17 cellular contexts compared by ENCODE assay signal in genomic region chr11:132423266-132423665, GRCh38.
"Had no signal": no experiment of that assay in that cellular context is flagged by ENCODE, and none has a peak within 500 bp of the region (broad histone marks: within the 10 kb centered on the region; RNA-seq: fewer than 3 reads in every experiment).

No MANE protein-coding gene starts in this region.

- DNase-seq: activated CD4-positive, alpha-beta T cell treated with anti-CD3 and anti-CD28 coated beads for 1 hour; activated CD4-positive, alpha-beta T cell treated with anti-CD3 and anti-CD28 coated beads, Interleukin-2, amount 50 U/mL, for 48 hours; activated naive CD4-positive, alpha-beta T cell treated with anti-CD3 and anti-CD28 coated beads for 36 hours; activated naive CD8-positive, alpha-beta T cell treated with anti-CD3 and anti-CD28 coated beads, Interleukin-2, amount 50 U/mL, for 24 hours; activated T-cell treated with anti-CD3 and anti-CD28 coated beads, Interleukin-2, amount 50 U/mL, for 1 hour; dermis blood vessel endothelial cell; effector memory CD8-positive, alpha-beta T cell; foreskin keratinocyte; glutamatergic neuron; kidney glomerular epithelial cell; mesendoderm; stimulated activated CD4-positive, alpha-beta T cell treated with anti-CD3 and anti-CD28 coated beads, Interleukin-15, amount 100 ng/mL, for 24 hours; stimulated activated CD4-positive, alpha-beta T cell treated with anti-CD3 and anti-CD28 coated beads, Interleukin-4, amount 100 ng/mL, for 1 hour; stimulated activated naive B cell treated with anti-CD40 and anti-IgM and Interleukin-4, amounts not matched to agents 10 μg/mL and 1 μg/mL and 100 μg/mL, for 72 hours; tibial artery; uterus had no signal

- ATAC-seq: activated naive CD8-positive, alpha-beta T cell treated with anti-CD3 and anti-CD28 coated beads, Interleukin-2, amount 50 U/mL, for 24 hours; effector memory CD8-positive, alpha-beta T cell; foreskin keratinocyte; natural killer cell treated with Interleukin-12 subunit alpha and Interleukin-12 subunit beta and Interleukin-15 and Interleukin-18, amount 100 ng/mL, for 72 hours; stimulated activated naive B cell treated with anti-CD40 and anti-IgM and Interleukin-4, amounts not matched to agents 10 μg/mL and 1 μg/mL and 100 μg/mL, for 72 hours had no signal
